ENCODE assay signal across 1 cellular context in genomic region chr12:30400349-30400748, GRCh38.
A peak's percentile ranks its signal among the peaks of the same experiment; 100 is the strongest.
TF ChIP-seq lines count a peak whose summit lies in the region.

No MANE protein-coding gene starts in this region.

TF ChIP-seq in K562, 482 proteins besides CTCF, POLR2A, EP300 and RAD21 (continued from another document):
- TF ChIP-seq UBTF (IDR thresholded peaks at IDR 0.05; ENCODE audit: borderline replicate concordance in 1 of 2, low read depth in 2 of 2, low read length in 2 of 2) (peak in 1 of 2 experiments; percentile 77; a peak in 1 of 4 replicates), TEAD4 (IDR thresholded peaks at IDR 0.05; ENCODE audit: low read length) (peak; percentile 82), TEAD4 (CRISPR knock-in tag; IDR thresholded peaks at IDR 0.05; ENCODE audit: borderline replicate concordance) (no peak), EHMT2 (IDR thresholded peaks at IDR 0.05) (no peak), KLF16 (IDR thresholded peaks at IDR 0.05) (peak; percentile 53; the same call in 1 of the 2 replicates), TCF3 (CRISPR knock-in tag; IDR thresholded peaks at IDR 0.05) (peak; percentile 74), TBP (optimal IDR thresholded peaks at IDR 0.05; ENCODE audit: low read depth, low read length) (peak; percentile 34), POLR2AphosphoS5 (IDR thresholded peaks at IDR 0.05; ENCODE audit: control insufficient read depth, insufficient read depth, low read depth, low read length) (peak; percentile 71; the same call in 1 of the 2 replicates), SMARCA4 (IDR thresholded peaks at IDR 0.05) (peak; percentile 46; the same call in 1 of the 2 replicates), TAL1 (IDR thresholded peaks at IDR 0.05) (peak; percentile 80), DMBX1 (CRISPR knock-in tag; IDR thresholded peaks at IDR 0.05; ENCODE audit: borderline replicate concordance) (no peak), TRIM24 (IDR thresholded peaks at IDR 0.05) (peak in 1 of 2 experiments; percentile 20; a peak in 1 of 4 replicates), ZBTB17 (CRISPR knock-in tag; IDR thresholded peaks at IDR 0.05) (no peak), ELF1 (tag; IDR thresholded peaks at IDR 0.05) (peak; percentile 8; the same call in 1 of the 2 replicates), FOXJ3 (CRISPR knock-in tag; IDR thresholded peaks at IDR 0.05) (no peak), CBFA2T2 (conservative IDR thresholded peaks at IDR 0.05) (peak; percentile 84), ZNF165 (CRISPR knock-in tag; IDR thresholded peaks at IDR 0.05; ENCODE audit: borderline replicate concordance) (no peak), CBX1 (IDR thresholded peaks at IDR 0.05; ENCODE audit: low read depth) (no peak), FOXM1 (IDR thresholded peaks at IDR 0.05; ENCODE audit: low read depth) (0 out of 2 replicates have a peak, but pooled peaks have one; percentile 28), FOXM1 (CRISPR knock-in tag; IDR thresholded peaks at IDR 0.05; ENCODE audit: low read depth) (no peak), STAT5A (IDR thresholded peaks at IDR 0.05; ENCODE audit: borderline replicate concordance, low read length) (peak; percentile 69), NCOA6 (IDR thresholded peaks at IDR 0.05) (no peak), MYBL2 (IDR thresholded peaks at IDR 0.05; ENCODE audit: low read depth) (no peak), MYBL2 (CRISPR knock-in tag; IDR thresholded peaks at IDR 0.05; ENCODE audit: borderline replicate concordance) (no peak), ZNF707 (CRISPR knock-in tag; conservative IDR thresholded peaks at IDR 0.05) (no peak), MTA2 (IDR thresholded peaks at IDR 0.05; ENCODE audit: low read depth) (peak; percentile 58), ARID1B (IDR thresholded peaks at IDR 0.05) (peak; percentile 83), ZKSCAN1 (IDR thresholded peaks at IDR 0.05; ENCODE audit: low read depth, low read length) (peak; percentile 40; the same call in 1 of the 2 replicates), TCF7L2 (IDR thresholded peaks at IDR 0.05; ENCODE audit: low read depth, low read length) (no peak), SIX5 (IDR thresholded peaks at IDR 0.05; ENCODE audit: borderline replicate concordance in 1 of 2, insufficient read depth in 1 of 2, low read depth in 1 of 2, low read length in 2 of 2) (no peak), PRMT5 (CRISPR knock-in tag; IDR thresholded peaks at IDR 0.05) (no peak), E2F6 (IDR thresholded peaks at IDR 0.05; ENCODE audit: borderline replicate concordance in 1 of 2, extremely low read depth in 1 of 2, insufficient read depth in 1 of 2, insufficient read length in 1 of 2, low read depth in 1 of 2, low read length in 1 of 2, poor library complexity in 1 of 2, severe bottlenecking in 1 of 2) (no peak), PML (IDR thresholded peaks at IDR 0.05; ENCODE audit: low read length) (peak; percentile 48; the same call in 1 of the 2 replicates), MECOM (CRISPR knock-in tag; IDR thresholded peaks at IDR 0.05) (no peak), PYGO2 (tag; IDR thresholded peaks at IDR 0.05) (no peak), DPF2 (IDR thresholded peaks at IDR 0.05) (peak; percentile 69), SOX6 (IDR thresholded peaks at IDR 0.05) (0 out of 2 replicates have a peak, but pooled peaks have one; percentile 22)
- TF ChIP-seq, protein P1, sequence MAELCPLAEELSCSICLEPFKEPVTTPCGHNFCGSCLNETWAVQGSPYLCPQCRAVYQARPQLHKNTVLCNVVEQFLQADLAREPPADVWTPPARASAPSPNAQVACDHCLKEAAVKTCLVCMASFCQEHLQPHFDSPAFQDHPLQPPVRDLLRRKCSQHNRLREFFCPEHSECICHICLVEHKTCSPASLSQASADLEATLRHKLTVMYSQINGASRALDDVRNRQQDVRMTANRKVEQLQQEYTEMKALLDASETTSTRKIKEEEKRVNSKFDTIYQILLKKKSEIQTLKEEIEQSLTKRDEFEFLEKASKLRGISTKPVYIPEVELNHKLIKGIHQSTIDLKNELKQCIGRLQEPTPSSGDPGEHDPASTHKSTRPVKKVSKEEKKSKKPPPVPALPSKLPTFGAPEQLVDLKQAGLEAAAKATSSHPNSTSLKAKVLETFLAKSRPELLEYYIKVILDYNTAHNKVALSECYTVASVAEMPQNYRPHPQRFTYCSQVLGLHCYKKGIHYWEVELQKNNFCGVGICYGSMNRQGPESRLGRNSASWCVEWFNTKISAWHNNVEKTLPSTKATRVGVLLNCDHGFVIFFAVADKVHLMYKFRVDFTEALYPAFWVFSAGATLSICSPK (IDR thresholded peaks at IDR 0.05; ENCODE audit: borderline replicate concordance), result no peak
- TF ChIP-seq, protein P2, sequence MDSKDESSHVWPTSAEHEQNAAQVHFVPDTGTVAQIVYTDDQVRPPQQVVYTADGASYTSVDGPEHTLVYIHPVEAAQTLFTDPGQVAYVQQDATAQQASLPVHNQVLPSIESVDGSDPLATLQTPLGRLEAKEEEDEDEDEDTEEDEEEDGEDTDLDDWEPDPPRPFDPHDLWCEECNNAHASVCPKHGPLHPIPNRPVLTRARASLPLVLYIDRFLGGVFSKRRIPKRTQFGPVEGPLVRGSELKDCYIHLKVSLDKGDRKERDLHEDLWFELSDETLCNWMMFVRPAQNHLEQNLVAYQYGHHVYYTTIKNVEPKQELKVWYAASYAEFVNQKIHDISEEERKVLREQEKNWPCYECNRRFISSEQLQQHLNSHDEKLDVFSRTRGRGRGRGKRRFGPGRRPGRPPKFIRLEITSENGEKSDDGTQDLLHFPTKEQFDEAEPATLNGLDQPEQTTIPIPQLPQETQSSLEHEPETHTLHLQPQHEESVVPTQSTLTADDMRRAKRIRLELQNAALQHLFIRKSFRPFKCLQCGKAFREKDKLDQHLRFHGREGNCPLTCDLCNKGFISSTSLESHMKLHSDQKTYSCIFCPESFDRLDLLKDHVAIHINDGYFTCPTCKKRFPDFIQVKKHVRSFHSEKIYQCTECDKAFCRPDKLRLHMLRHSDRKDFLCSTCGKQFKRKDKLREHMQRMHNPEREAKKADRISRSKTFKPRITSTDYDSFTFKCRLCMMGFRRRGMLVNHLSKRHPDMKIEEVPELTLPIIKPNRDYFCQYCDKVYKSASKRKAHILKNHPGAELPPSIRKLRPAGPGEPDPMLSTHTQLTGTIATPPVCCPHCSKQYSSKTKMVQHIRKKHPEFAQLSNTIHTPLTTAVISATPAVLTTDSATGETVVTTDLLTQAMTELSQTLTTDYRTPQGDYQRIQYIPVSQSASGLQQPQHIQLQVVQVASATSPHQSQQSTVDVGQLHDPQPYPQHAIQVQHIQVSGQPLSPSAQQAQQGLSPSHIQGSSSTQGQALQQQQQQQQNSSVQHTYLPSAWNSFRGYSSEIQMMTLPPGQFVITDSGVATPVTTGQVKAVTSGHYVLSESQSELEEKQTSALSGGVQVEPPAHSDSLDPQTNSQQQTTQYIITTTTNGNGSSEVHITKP (IDR thresholded peaks at IDR 0.05; ENCODE audit: partially characterized antibody), result no peak
